ENCODE assay signal across 8 cellular contexts in the genomic region with DNA sequence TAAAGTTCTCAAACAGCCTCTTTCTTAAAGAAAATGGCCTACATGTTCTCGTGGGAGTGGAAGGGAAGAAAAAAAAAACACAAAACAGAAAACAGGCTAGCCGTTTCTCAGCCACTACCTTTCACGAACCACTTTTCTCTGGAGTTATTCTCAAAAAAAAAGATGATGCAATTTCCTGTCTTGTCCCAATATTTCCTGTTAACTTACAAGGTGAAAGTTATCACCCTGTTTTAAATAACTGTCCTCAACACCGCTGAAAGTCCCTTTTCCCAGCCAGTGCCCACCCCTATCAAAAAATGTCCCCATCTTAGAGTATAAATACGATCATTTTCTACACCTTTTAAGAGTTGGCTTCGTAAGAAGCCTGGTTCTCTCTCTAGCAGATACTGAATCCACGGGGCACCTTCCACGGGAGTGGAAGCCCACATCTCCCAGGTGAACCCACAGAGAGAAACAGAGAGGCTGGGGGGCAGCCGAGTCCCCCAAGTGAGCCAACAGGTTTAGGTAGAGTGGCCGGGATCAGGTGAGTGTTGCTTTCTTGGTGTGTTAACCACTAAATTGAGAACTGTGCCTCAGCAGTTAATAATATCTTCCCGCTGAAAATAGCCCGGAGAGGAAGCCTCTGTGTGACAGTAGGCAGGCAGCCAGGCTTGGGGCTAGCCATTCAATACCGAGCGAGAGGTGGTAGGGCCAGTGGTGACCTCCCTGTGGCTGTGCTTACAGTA. TPM values are rescaled to one million over a fixed set of nuclear protein-coding genes. Genes with fewer than 3 reads are reported as not detected.
DNase-seq lines count a peak whose midpoint lies in the region; ATAC-seq, FAIRE-seq and TF ChIP-seq lines count a peak whose summit lies in the region.

No MANE protein-coding gene starts in this region.

- H3K36me3 Mint-ChIP-seq in activated CD4-positive, alpha-beta memory T cell treated with anti-CD3 and anti-CD28 coated beads, Interleukin-2, amount 10 ng/mL, durations not matched to agents 7 days and 5 days (ENCODE audit: low read depth) = peaks cover 66% of the 10 kb centered on the region
- peaks cover 0 to 6% (median 4%) of the 10 kb centered on the region in 3 donors for H3K36me3 Mint-ChIP-seq in immature natural killer cell

- H3K9me3 ChIP-seq in A549 (no peaks in the 10 kb centered on the region), thoracic aorta (no peaks in the 10 kb centered on the region)

- DNase-seq in A549 (ENCODE audit: low read depth in 1 of 2, low spot score in 1 of 2) = no peak
- DNase-seq in activated CD4-positive, alpha-beta memory T cell treated with anti-CD3 and anti-CD28 coated beads, Interleukin-2, amount 10 ng/mL, durations not matched to agents 7 days and 5 days = no peak
- peak in 2 of 3 donors; percentile 45 to 54 for DNase-seq in immature natural killer cell
- DNase-seq in thoracic aorta (ENCODE audit: low spot score) = no peak
- DNase-seq in SW 1271 (lab: John Stamatoyannopoulos, UW) = no peak
- DNase-seq in stimulated activated CD4-positive, alpha-beta T cell treated with anti-CD3 and anti-CD28 coated beads, Interleukin-1b, Interleukin-23, amount 100 ng/mL, for 48 hours = no peak

- no peak for TF ChIP-seq POLR2A in A549 (IDR thresholded peaks at IDR 0.05; ENCODE audit: low read length)

- no peak for TF ChIP-seq RAD21 in A549 (conservative IDR thresholded peaks at IDR 0.05 in 1 of 2, IDR thresholded peaks at IDR 0.05 in 1 of 2)

- CTCF ChIA-PET in A549 (lab: Yijun Ruan, JAX) = interaction anchor here (0.7 to 2.6 kb wide), 2 partner anchors 11 to 118 kb away, joined by 4 to 11 read pairs; no protein-coding TSS in a partner anchor
- CTCF ChIA-PET in activated CD4-positive, alpha-beta memory T cell treated with anti-CD3 and anti-CD28 coated beads, Interleukin-2, amount 10 ng/mL, durations not matched to agents 7 days and 5 days (lab: Charles Lee) = interaction anchor here (1.1 kb wide), 1 partner anchor 87 kb away, joined by 3 read pairs; no protein-coding TSS in a partner anchor

- ATAC-seq in A549 = no peak
- peak; percentile 45 for ATAC-seq in GM19025 (IDR thresholded peaks at IDR 0.05; ENCODE audit: low read depth, unreplicated experiment)
- peak; percentile 55 for ATAC-seq in HG03378 (IDR thresholded peaks at IDR 0.05; ENCODE audit: unreplicated experiment)
- no peak for ATAC-seq in thoracic aorta (ENCODE audit: insufficient number of reproducible peaks, low FRiP score, low read depth)

- FAIRE-seq in A549 (lab: Jason Lieb, UNC) = no peak

- no peaks in the 10 kb centered on the region for H3K27me3 ChIP-seq in thoracic aorta (replicated peaks; ENCODE audit: insufficient read depth)

- H3K4me1 ChIP-seq in A549 (peaks cover 96% of the 10 kb centered on the region), thoracic aorta (ENCODE audit: control insufficient read depth in 1 of 2, low read depth in 2 of 2) (peaks cover 79 to 96% of the 10 kb centered on the region in 2 donors)

- H3K4me3 ChIP-seq in A549 = no peak overlapping the region
- H3K4me3 ChIP-seq in thoracic aorta = peak overlapping the region; percentile 62

- H3K27ac ChIP-seq in A549 (peak overlapping the region; percentile 94 to 99), thoracic aorta (peak overlapping the region; percentile 86 to 87)

- POLR2A ChIA-PET in A549 (lab: Yijun Ruan, JAX) = no interaction called here
- POLR2A ChIA-PET in activated CD4-positive, alpha-beta memory T cell treated with anti-CD3 and anti-CD28 coated beads, Interleukin-2, amount 10 ng/mL, durations not matched to agents 7 days and 5 days (lab: Charles Lee) = interaction anchor here (1.2 to 1.8 kb wide), 3 partner anchors 9 to 15 kb away, joined by 5 to 8 read pairs (median 6); no protein-coding TSS in a partner anchor

- H3K27me3 Mint-ChIP-seq in activated CD4-positive, alpha-beta memory T cell treated with anti-CD3 and anti-CD28 coated beads, Interleukin-2, amount 10 ng/mL, durations not matched to agents 7 days and 5 days = no peaks in the 10 kb centered on the region
- H3K27me3 Mint-ChIP-seq in immature natural killer cell (ENCODE audit: low read depth in 3 of 3) = peaks cover 33 to 42% (median 34%) of the 10 kb centered on the region in 3 donors

- peaks cover 96% of the 10 kb centered on the region for H3K4me1 Mint-ChIP-seq in activated CD4-positive, alpha-beta memory T cell treated with anti-CD3 and anti-CD28 coated beads, Interleukin-2, amount 10 ng/mL, durations not matched to agents 7 days and 5 days
- H3K4me1 Mint-ChIP-seq in immature natural killer cell = peaks cover 98 to 100% of the 10 kb centered on the region in 2 donors

- TF ChIP-seq CTCF in A549 (IDR thresholded peaks at IDR 0.05) (no peak), thoracic aorta (IDR thresholded peaks at IDR 0.05) (no peak)

- no peak for TF ChIP-seq EP300 in A549 (IDR thresholded peaks at IDR 0.05)

- H3K4me3 Mint-ChIP-seq in activated CD4-positive, alpha-beta memory T cell treated with anti-CD3 and anti-CD28 coated beads, Interleukin-2, amount 10 ng/mL, durations not matched to agents 7 days and 5 days = peak overlapping the region; percentile 58
- H3K4me3 Mint-ChIP-seq in immature natural killer cell = peak overlapping the region; percentile 53 to 82 (median 71)

- 39% methylated on average over 9 of the region's 14 CpGs for WGBS in A549 (ENCODE audit: missing lambda C conversion rate)

- H3K4me2 ChIP-seq in A549 = peak overlapping the region; percentile 72

- no peaks in the 10 kb centered on the region for H3K36me3 ChIP-seq in thoracic aorta

- H3K27ac Mint-ChIP-seq in activated CD4-positive, alpha-beta memory T cell treated with anti-CD3 and anti-CD28 coated beads, Interleukin-2, amount 10 ng/mL, durations not matched to agents 7 days and 5 days = peak overlapping the region; percentile 84
- H3K27ac Mint-ChIP-seq in immature natural killer cell = peak overlapping the region; percentile 92 to 95 (median 94)

- H3K9me3 Mint-ChIP-seq in activated CD4-positive, alpha-beta memory T cell treated with anti-CD3 and anti-CD28 coated beads, Interleukin-2, amount 10 ng/mL, durations not matched to agents 7 days and 5 days = no peaks in the 10 kb centered on the region
- no peaks in the 10 kb centered on the region for H3K9me3 Mint-ChIP-seq in immature natural killer cell

TF ChIP-seq in A549, 52 proteins besides CTCF, POLR2A, EP300 and RAD21:
- TF ChIP-seq, protein P1, sequence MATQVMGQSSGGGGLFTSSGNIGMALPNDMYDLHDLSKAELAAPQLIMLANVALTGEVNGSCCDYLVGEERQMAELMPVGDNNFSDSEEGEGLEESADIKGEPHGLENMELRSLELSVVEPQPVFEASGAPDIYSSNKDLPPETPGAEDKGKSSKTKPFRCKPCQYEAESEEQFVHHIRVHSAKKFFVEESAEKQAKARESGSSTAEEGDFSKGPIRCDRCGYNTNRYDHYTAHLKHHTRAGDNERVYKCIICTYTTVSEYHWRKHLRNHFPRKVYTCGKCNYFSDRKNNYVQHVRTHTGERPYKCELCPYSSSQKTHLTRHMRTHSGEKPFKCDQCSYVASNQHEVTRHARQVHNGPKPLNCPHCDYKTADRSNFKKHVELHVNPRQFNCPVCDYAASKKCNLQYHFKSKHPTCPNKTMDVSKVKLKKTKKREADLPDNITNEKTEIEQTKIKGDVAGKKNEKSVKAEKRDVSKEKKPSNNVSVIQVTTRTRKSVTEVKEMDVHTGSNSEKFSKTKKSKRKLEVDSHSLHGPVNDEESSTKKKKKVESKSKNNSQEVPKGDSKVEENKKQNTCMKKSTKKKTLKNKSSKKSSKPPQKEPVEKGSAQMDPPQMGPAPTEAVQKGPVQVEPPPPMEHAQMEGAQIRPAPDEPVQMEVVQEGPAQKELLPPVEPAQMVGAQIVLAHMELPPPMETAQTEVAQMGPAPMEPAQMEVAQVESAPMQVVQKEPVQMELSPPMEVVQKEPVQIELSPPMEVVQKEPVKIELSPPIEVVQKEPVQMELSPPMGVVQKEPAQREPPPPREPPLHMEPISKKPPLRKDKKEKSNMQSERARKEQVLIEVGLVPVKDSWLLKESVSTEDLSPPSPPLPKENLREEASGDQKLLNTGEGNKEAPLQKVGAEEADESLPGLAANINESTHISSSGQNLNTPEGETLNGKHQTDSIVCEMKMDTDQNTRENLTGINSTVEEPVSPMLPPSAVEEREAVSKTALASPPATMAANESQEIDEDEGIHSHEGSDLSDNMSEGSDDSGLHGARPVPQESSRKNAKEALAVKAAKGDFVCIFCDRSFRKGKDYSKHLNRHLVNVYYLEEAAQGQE (IDR thresholded peaks at IDR 0.05) = no peak
- peak in 1 of 2 experiments; percentile 62; a peak in 1 of 4 replicates for TF ChIP-seq CEBPB (IDR thresholded peaks at IDR 0.05)

RNA-seq across cellular contexts. Expression of gene SMAD7, which starts 15.9 kb away (rescaled TPM):
- 18.9 and 19.9 TPM in 2 replicates for polyA plus RNA-seq in A549 (2011; rRNA removed)
- 38.2 and 48.5 TPM in 2 replicates for polyA plus RNA-seq in A549 (2012; cell fraction: cytosol; rRNA removed)
- 76.0 and 84.4 TPM in 2 replicates for polyA plus RNA-seq in A549 (2012; cell fraction: nucleus; rRNA removed)
- polyA plus RNA-seq in A549 (2017; fragmentation: RNase III; extraction: RNeasy Plus Mini Kit Qiagen cat#74134 plus additional on column Dnase treatment) = 26.9 to 29.1 TPM (median 29.0 TPM) in 3 replicates
- polyA minus RNA-seq in A549 (2011; rRNA and poly(A)+ RNA removed) = 51.4 and 52.2 TPM in 2 replicates
- 10 to 100 TPM; 30.0 to 31.0 TPM for total RNA-seq in activated CD4-positive, alpha-beta memory T cell treated with anti-CD3 and anti-CD28 coated beads, Interleukin-2, amount 10 ng/mL, durations not matched to agents 7 days and 5 days
- 10 to 100 TPM; 10.1 to 17.4 (median 12.3) TPM for polyA plus RNA-seq in immature natural killer cell
- total RNA-seq in thoracic aorta = 100 to 1,000 TPM in 1 of 2 donors, 10 to 100 TPM in 1; 80.8 to 107 TPM

Comparison
In these comparisons a context has a peak if more than half of its experiments do, and no peak if none do; other contexts are left out.
1. ATAC-seq: peak in GM19025 (single experiment) and HG03378 (single experiment); none in A549 (0 of 2) and thoracic aorta (single experiment).
2. DNase-seq: peak in immature natural killer cell (2 of 3); none in A549 (0 of 2), activated CD4-positive, alpha-beta memory T cell treated with anti-CD3 and anti-CD28 coated beads, Interleukin-2, amount 10 ng/mL, durations not matched to agents 7 days and 5 days (single experiment), thoracic aorta (single experiment), SW 1271 (0 of 2) and stimulated activated CD4-positive, alpha-beta T cell treated with anti-CD3 and anti-CD28 coated beads, Interleukin-1b, Interleukin-23, amount 100 ng/mL, for 48 hours (single experiment).